Comparison of ENCODE assay signal across 18 cellular contexts in the genomic region with DNA sequence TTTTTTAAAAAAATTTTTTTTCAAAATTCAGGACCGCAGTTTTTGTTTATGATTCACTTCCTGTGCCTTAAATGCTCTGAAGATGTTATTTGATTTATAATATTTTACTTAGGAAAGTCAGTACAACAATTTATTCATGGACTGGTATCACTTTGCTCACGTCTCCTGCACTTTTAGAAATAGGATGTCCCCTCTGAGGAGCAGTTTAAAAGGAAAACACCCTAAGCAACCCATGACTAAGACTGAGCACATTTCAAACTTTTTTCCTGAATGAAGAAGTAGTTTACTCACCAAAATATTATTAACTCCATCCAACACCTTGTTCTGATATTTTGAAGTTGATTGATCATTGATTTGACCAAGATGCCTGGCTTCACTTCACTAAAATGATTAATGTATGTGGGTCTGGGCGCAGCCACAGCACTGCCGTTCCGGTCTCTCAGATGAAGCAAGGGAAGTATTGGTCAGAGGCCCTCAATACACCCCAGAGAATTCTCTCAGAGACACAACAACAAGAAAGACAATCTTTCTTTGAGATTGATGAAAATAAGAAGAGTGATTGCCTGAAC.
DNase-seq lines count a peak whose midpoint lies in the region; ATAC-seq, FAIRE-seq and TF ChIP-seq lines count a peak whose summit lies in the region.
"Had no signal": no experiment of that assay in that cellular context is flagged by ENCODE, and none has a peak within 500 bp of the region (broad histone marks: within the 10 kb centered on the region; RNA-seq: fewer than 3 reads in every experiment).

No MANE protein-coding gene starts in this region.

- peaks cover 22% of the 10 kb centered on the region for H3K4me1 Mint-ChIP-seq in mesothelial cell of epicardium
- H3K4me1 Mint-ChIP-seq: CD14-positive monocyte had no signal

- H3K27me3 ChIP-seq in SJCRH30 (no peaks in the 10 kb centered on the region), pancreas (no peaks in the 10 kb centered on the region)
- H3K27me3 ChIP-seq: Peyer's patch had no signal

- intact Hi-C loops in pancreas (cut with DNase I): no loop called here

- DNase-seq in AG10803 (ENCODE audit: low read depth) (peak; percentile 3), HCEC 1CT (peak; percentile 19), astrocyte of the cerebellum (ENCODE audit: low read depth) (peak; percentile 22), mesothelial cell of epicardium (ENCODE audit: low spot score in 2 of 2, unreplicated experiment in 2 of 2) (no peak), SIG-M5 (lab: John Stamatoyannopoulos, UW) (no peak), RKO (ENCODE audit: low spot score) (no peak), SJCRH30 (no peak), pancreas (no peak)
- DNase-seq: COR-L47, DMS153, NCI-H1105 treated with DMSO at 0.1 percent for 48 hours, NCI-H1694 treated with DMSO at 0.1 percent for 48 hours, NCI-H226, NCI-H524 treated with DMSO at 0.1 percent for 48 hours, Peyer's patch, SHP77 had no signal

- peak overlapping the region; percentile 23 for H3K27ac Mint-ChIP-seq in mesothelial cell of epicardium
- H3K27ac Mint-ChIP-seq: CD14-positive monocyte had no signal

- H3K4me1 ChIP-seq in SJCRH30 (peaks cover 33% of the 10 kb centered on the region), pancreas (no peaks in the 10 kb centered on the region)
- H3K4me1 ChIP-seq: Peyer's patch had no signal

- ATAC-seq in pancreas: no peak

- TF ChIP-seq CTCF in AG10803 (conservative IDR thresholded peaks at IDR 0.05; ENCODE audit: low read length): no peak
- TF ChIP-seq CTCF in astrocyte of the cerebellum (IDR thresholded peaks at IDR 0.05; ENCODE audit: low read depth, low read length, missing control alignments): no peak
- TF ChIP-seq CTCF in mesothelial cell of epicardium (IDR thresholded peaks at IDR 0.05; ENCODE audit: unreplicated experiment): no peak
- TF ChIP-seq CTCF in pancreas (IDR thresholded peaks at IDR 0.05): no peak

- FAIRE-seq in pancreas (lab: Jason Lieb, UNC): no peak
- FAIRE-seq: A204.1 had no signal

- H3K27ac ChIP-seq in SJCRH30 (no peak overlapping the region), pancreas (no peak overlapping the region)
- H3K27ac ChIP-seq: Peyer's patch had no signal

- H3K4me3 ChIP-seq in AG10803 (ENCODE audit: low read length) (no peak overlapping the region), astrocyte of the cerebellum (ENCODE audit: low read depth, low read length) (no peak overlapping the region), SJCRH30 (no peak overlapping the region), pancreas (no peak overlapping the region)
- H3K4me3 ChIP-seq: Peyer's patch had no signal

- H3K9me3 Mint-ChIP-seq in mesothelial cell of epicardium: no peaks in the 10 kb centered on the region

- H3K4me3 Mint-ChIP-seq in mesothelial cell of epicardium: no peak overlapping the region
- H3K4me3 Mint-ChIP-seq: CD14-positive monocyte had no signal

- H3K27me3 Mint-ChIP-seq in mesothelial cell of epicardium (ENCODE audit: low read depth): no peaks in the 10 kb centered on the region

- H3K36me3 ChIP-seq in SJCRH30 (no peaks in the 10 kb centered on the region), pancreas (no peaks in the 10 kb centered on the region)
- H3K36me3 ChIP-seq: Peyer's patch had no signal

- H3K36me3 Mint-ChIP-seq in mesothelial cell of epicardium: no peaks in the 10 kb centered on the region
- H3K36me3 Mint-ChIP-seq: CD14-positive monocyte had no signal

- 78 to 85% methylated on average over 5 of the region's 5 CpGs for WGBS in pancreas, 2 donors

- H3K9me3 ChIP-seq in SJCRH30 (replicated peaks) (no peaks in the 10 kb centered on the region; the same call in 1 of the 2 replicates), pancreas (no peaks in the 10 kb centered on the region)
- H3K9me3 ChIP-seq: Peyer's patch had no signal

- in situ Hi-C loops in astrocyte of the cerebellum (cut with HindIII; ENCODE audit: low sequenced_read_pairs): no loop called here

Comparison
In these comparisons a context has a peak if more than half of its experiments do, and no peak if none do; other contexts are left out.
1. DNase-seq: peak in AG10803 (single experiment), HCEC 1CT (single experiment) and astrocyte of the cerebellum (single experiment); none in mesothelial cell of epicardium (0 of 2), SIG-M5 (single experiment), RKO (single experiment), SJCRH30 (0 of 2) and pancreas (0 of 6).